Comparison of ENCODE assay signal across 1 cellular context in genomic region chr2:96138146-96139145, GRCh38.
TF ChIP-seq lines count a peak whose summit lies in the region.

Gene ASTL, minus strand, starts transcription at chr2:96138502. Its CDS starts 66 bp downstream, at chr2:96138436.

TF ChIP-seq in GM12878, 131 proteins besides CTCF, POLR2A, EP300 and RAD21 (continued from another document):
- TF ChIP-seq ZBED1 (IDR thresholded peaks at IDR 0.05; ENCODE audit: borderline replicate concordance) (no peak; the same call in 1 of the 2 replicates), GABPA (IDR thresholded peaks at IDR 0.05; ENCODE audit: low read depth) (no peak), BRCA1 (IDR thresholded peaks at IDR 0.05; ENCODE audit: low read depth, low read length) (no peak), SP1 (IDR thresholded peaks at IDR 0.05; ENCODE audit: low read depth, low read length) (no peak), BCL3 (IDR thresholded peaks at IDR 0.05; ENCODE audit: borderline replicate concordance, insufficient read depth, low read depth, low read length, poor library complexity, severe bottlenecking) (no peak), NRF1 (conservative IDR thresholded peaks at IDR 0.05; ENCODE audit: low read depth, low read length) (no peak), WRNIP1 (IDR thresholded peaks at IDR 0.05; ENCODE audit: borderline replicate concordance, low read depth, low read length) (no peak), E2F8 (IDR thresholded peaks at IDR 0.05; ENCODE audit: low read depth, partially characterized antibody) (peak; percentile 54), PBX3 (IDR thresholded peaks at IDR 0.05; ENCODE audit: insufficient replicate concordance, low read depth, low read length) (peak; percentile 55), ZNF384 (IDR thresholded peaks at IDR 0.05; ENCODE audit: borderline replicate concordance, low read depth, low read length) (no peak; the same call in 1 of the 2 replicates), MYC (IDR thresholded peaks at IDR 0.05; ENCODE audit: insufficient read depth, insufficient read length, insufficient replicate concordance, low read length, severe bottlenecking) (no peak), NFYA (IDR thresholded peaks at IDR 0.05; ENCODE audit: borderline replicate concordance, low read depth, low read length) (no peak), RCOR1 (conservative IDR thresholded peaks at IDR 0.05; ENCODE audit: low read depth, low read length) (0 out of 2 replicates have a peak, but pooled peaks have one; percentile 72), BHLHE40 (IDR thresholded peaks at IDR 0.05; ENCODE audit: borderline replicate concordance in 1 of 2, low read depth in 2 of 2, low read length in 1 of 2) (0 out of 4 replicates have a peak, but pooled peaks of 1 of the 2 experiments have one; percentile 8), USF1 (IDR thresholded peaks at IDR 0.05; ENCODE audit: borderline replicate concordance, extremely low read length, insufficient read depth, low read depth, low read length) (no peak), NKRF (conservative IDR thresholded peaks at IDR 0.05) (no peak), ZNF24 (IDR thresholded peaks at IDR 0.05) (no peak), PRDM15 (CRISPR knock-in tag; IDR thresholded peaks at IDR 0.05) (no peak), HDAC2 (IDR thresholded peaks at IDR 0.05) (no peak), RELB (IDR thresholded peaks at IDR 0.05; ENCODE audit: low read depth) (0 out of 2 replicates have a peak, but pooled peaks have one; percentile 24), SMC3 (IDR thresholded peaks at IDR 0.05; ENCODE audit: borderline replicate concordance, low read length) (peak; percentile 94), JUNB (IDR thresholded peaks at IDR 0.05) (no peak), STAT1 (conservative IDR thresholded peaks at IDR 0.05) (no peak), RFX5 (IDR thresholded peaks at IDR 0.05; ENCODE audit: low read depth, low read length) (no peak), RAD51 (IDR thresholded peaks at IDR 0.05) (no peak), ZZZ3 (IDR thresholded peaks at IDR 0.05; ENCODE audit: control insufficient read depth, insufficient read length, low read depth) (no peak), CBX5 (IDR thresholded peaks at IDR 0.05; ENCODE audit: low read depth) (no peak), MXI1 (IDR thresholded peaks at IDR 0.05; ENCODE audit: low read depth, low read length) (no peak), HDGF (IDR thresholded peaks at IDR 0.05) (no peak), SRF (IDR thresholded peaks at IDR 0.05; ENCODE audit: low read depth in 2 of 2, low read length in 2 of 2) (no peak), FOXM1 (IDR thresholded peaks at IDR 0.05; ENCODE audit: low read depth, low read length) (no peak), MLLT1 (IDR thresholded peaks at IDR 0.05) (0 out of 2 replicates have a peak, but pooled peaks have one; percentile 15), ETV6 (conservative IDR thresholded peaks at IDR 0.05 in 1 of 2, IDR thresholded peaks at IDR 0.05 in 1 of 2; ENCODE audit: borderline replicate concordance in 1 of 2, low read depth in 1 of 2) (no peak), ZBTB33 (IDR thresholded peaks at IDR 0.05) (no peak), KLF5 (IDR thresholded peaks at IDR 0.05; ENCODE audit: partially characterized antibody) (no peak), LARP7 (IDR thresholded peaks at IDR 0.05) (peak; percentile 43; the same call in 1 of the 2 replicates), CEBPB (IDR thresholded peaks at IDR 0.05; ENCODE audit: borderline replicate concordance in 1 of 2, low read depth in 2 of 2, low read length in 2 of 2) (no peak), CBFB (IDR thresholded peaks at IDR 0.05; ENCODE audit: low read depth) (peak; percentile 51; the same call in 1 of the 2 replicates), RB1 (IDR thresholded peaks at IDR 0.05; ENCODE audit: borderline replicate concordance) (no peak), TAF1 (IDR thresholded peaks at IDR 0.05; ENCODE audit: borderline replicate concordance, low read depth, low read length) (no peak), HSF1 (IDR thresholded peaks at IDR 0.05; ENCODE audit: low read depth, low read length) (no peak), NFXL1 (IDR thresholded peaks at IDR 0.05; ENCODE audit: borderline replicate concordance) (no peak), CREM (IDR thresholded peaks at IDR 0.05; ENCODE audit: low read depth) (no peak), MEF2B (IDR thresholded peaks at IDR 0.05; ENCODE audit: partially characterized antibody, poor library complexity, severe bottlenecking) (peak; percentile 65), DPF2 (IDR thresholded peaks at IDR 0.05) (no peak)
